Comparison of ENCODE assay signal across 1 cellular context in the genomic region with DNA sequence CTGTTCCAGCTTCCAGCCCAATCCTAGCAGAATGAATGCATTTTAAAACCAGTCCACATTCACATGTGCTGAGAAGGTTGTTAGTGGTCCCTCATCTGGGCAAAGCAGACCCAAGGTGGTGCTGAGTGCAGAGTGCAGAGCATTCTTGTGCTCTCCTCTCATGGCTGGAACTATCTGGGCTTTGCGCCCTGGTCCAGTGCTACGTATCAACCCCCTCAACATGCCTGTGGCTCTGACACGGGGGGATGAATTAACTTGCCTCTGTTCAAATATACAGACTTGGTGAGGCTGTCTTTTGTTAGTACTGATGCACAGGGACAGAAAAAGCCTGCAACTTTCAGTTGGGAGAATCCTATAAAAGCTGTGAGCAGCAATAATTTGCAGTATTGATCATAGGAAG.
TF ChIP-seq lines count a peak whose summit lies in the region.

No MANE protein-coding gene starts in this region.

TF ChIP-seq in IMR-90, 13 proteins besides CTCF, POLR2A, EP300 and RAD21 (continued from another document):
- no peak for TF ChIP-seq CEBPB (IDR thresholded peaks at IDR 0.05; ENCODE audit: low read depth, low read length)
- no peak for TF ChIP-seq FOS (IDR thresholded peaks at IDR 0.05; ENCODE audit: low read depth, low read length)
- TF ChIP-seq, protein P1, sequence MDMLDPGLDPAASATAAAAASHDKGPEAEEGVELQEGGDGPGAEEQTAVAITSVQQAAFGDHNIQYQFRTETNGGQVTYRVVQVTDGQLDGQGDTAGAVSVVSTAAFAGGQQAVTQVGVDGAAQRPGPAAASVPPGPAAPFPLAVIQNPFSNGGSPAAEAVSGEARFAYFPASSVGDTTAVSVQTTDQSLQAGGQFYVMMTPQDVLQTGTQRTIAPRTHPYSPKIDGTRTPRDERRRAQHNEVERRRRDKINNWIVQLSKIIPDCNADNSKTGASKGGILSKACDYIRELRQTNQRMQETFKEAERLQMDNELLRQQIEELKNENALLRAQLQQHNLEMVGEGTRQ (IDR thresholded peaks at IDR 0.05; ENCODE audit: low read depth, low read length), result no peak
